1 cellular context compared by ENCODE assay signal in the genomic region with DNA sequence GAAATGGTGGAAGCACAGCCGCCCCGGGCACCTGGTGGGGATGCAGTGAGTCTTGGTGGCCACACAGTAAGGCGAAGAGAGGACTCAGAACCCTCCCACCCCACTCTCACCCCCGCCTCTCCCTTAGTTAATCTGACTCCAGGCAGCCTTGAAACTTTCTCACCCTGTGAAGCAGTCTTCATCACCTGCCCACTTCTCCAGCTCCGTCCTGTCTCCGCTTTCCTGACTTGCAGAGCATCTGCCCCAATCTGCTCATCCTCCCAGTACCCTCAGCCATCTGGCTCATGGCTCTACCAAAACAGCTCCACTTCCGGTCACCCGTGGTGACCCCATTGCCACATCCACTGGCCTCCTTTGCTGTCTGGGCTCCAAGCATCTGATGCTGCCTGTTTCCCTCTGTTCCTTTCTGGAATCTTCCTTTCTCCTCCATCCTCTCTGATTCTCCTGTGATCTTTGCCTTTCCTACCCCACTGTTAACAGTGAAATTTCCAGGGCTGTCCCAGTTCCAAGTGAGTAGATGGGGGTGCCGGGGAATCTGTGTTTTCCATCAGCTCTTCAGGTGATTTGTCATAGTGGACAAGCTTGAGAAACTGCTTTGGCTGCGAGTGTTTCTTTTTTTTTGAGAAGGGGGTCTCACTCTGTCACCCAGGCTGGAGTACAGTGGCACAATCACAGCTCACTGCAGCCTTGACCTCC.
TF ChIP-seq lines count a peak whose summit lies in the region.

No MANE protein-coding gene starts in this region.

TF ChIP-seq in HepG2, 621 proteins besides CTCF, POLR2A, EP300 and RAD21 (continued from another document):
- TF ChIP-seq, protein P1, sequence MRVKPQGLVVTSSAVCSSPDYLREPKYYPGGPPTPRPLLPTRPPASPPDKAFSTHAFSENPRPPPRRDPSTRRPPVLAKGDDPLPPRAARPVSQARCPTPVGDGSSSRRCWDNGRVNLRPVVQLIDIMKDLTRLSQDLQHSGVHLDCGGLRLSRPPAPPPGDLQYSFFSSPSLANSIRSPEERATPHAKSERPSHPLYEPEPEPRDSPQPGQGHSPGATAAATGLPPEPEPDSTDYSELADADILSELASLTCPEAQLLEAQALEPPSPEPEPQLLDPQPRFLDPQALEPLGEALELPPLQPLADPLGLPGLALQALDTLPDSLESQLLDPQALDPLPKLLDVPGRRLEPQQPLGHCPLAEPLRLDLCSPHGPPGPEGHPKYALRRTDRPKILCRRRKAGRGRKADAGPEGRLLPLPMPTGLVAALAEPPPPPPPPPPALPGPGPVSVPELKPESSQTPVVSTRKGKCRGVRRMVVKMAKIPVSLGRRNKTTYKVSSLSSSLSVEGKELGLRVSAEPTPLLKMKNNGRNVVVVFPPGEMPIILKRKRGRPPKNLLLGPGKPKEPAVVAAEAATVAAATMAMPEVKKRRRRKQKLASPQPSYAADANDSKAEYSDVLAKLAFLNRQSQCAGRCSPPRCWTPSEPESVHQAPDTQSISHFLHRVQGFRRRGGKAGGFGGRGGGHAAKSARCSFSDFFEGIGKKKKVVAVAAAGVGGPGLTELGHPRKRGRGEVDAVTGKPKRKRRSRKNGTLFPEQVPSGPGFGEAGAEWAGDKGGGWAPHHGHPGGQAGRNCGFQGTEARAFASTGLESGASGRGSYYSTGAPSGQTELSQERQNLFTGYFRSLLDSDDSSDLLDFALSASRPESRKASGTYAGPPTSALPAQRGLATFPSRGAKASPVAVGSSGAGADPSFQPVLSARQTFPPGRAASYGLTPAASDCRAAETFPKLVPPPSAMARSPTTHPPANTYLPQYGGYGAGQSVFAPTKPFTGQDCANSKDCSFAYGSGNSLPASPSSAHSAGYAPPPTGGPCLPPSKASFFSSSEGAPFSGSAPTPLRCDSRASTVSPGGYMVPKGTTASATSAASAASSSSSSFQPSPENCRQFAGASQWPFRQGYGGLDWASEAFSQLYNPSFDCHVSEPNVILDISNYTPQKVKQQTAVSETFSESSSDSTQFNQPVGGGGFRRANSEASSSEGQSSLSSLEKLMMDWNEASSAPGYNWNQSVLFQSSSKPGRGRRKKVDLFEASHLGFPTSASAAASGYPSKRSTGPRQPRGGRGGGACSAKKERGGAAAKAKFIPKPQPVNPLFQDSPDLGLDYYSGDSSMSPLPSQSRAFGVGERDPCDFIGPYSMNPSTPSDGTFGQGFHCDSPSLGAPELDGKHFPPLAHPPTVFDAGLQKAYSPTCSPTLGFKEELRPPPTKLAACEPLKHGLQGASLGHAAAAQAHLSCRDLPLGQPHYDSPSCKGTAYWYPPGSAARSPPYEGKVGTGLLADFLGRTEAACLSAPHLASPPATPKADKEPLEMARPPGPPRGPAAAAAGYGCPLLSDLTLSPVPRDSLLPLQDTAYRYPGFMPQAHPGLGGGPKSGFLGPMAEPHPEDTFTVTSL (CRISPR knock-in tag; IDR thresholded peaks at IDR 0.05; ENCODE audit: borderline replicate concordance): no peak
- TF ChIP-seq, protein P2, sequence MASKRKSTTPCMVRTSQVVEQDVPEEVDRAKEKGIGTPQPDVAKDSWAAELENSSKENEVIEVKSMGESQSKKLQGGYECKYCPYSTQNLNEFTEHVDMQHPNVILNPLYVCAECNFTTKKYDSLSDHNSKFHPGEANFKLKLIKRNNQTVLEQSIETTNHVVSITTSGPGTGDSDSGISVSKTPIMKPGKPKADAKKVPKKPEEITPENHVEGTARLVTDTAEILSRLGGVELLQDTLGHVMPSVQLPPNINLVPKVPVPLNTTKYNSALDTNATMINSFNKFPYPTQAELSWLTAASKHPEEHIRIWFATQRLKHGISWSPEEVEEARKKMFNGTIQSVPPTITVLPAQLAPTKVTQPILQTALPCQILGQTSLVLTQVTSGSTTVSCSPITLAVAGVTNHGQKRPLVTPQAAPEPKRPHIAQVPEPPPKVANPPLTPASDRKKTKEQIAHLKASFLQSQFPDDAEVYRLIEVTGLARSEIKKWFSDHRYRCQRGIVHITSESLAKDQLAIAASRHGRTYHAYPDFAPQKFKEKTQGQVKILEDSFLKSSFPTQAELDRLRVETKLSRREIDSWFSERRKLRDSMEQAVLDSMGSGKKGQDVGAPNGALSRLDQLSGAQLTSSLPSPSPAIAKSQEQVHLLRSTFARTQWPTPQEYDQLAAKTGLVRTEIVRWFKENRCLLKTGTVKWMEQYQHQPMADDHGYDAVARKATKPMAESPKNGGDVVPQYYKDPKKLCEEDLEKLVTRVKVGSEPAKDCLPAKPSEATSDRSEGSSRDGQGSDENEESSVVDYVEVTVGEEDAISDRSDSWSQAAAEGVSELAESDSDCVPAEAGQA (IDR thresholded peaks at IDR 0.05; ENCODE audit: low read depth): no peak
- TF ChIP-seq, protein P2 (CRISPR knock-in tag; IDR thresholded peaks at IDR 0.05; ENCODE audit: borderline replicate concordance): no peak
